ENCODE assay signal across 11 cellular contexts in genomic region chr7:75452494-75452955, GRCh38. TPM values are rescaled to one million over a fixed set of nuclear protein-coding genes. Genes with fewer than 3 reads are reported as not detected.
DNase-seq lines count a peak whose midpoint lies in the region; ATAC-seq, FAIRE-seq and TF ChIP-seq lines count a peak whose summit lies in the region.
"Not testable (repeated sequence)": the region's sequence is repeated elsewhere in the genome, so short reads cannot be mapped to it uniquely, and the experiment has no call there.
"Had no signal": no experiment of that assay in that cellular context is flagged by ENCODE, and none has a peak within 500 bp of the region (broad histone marks: within the 10 kb centered on the region; RNA-seq: fewer than 3 reads in every experiment).

No MANE protein-coding gene starts in this region.

- H2BK20ac ChIP-seq in H1 (ENCODE audit: low read length): not testable (repeated sequence)

- not testable (repeated sequence) for H4K20me1 ChIP-seq in H1 (replicated peaks in 1 of 2; ENCODE audit: control insufficient read depth in 1 of 2, insufficient read depth in 2 of 2, low read length in 2 of 2)

- not testable (repeated sequence) for H3K36me3 ChIP-seq in H1 (ENCODE audit: control insufficient read depth in 2 of 4, insufficient read depth in 4 of 4, low read length in 3 of 4); gastrocnemius medialis

- H3K79me2 ChIP-seq in H1 (ENCODE audit: control insufficient read depth in 1 of 2, insufficient read depth in 2 of 2, low read length in 2 of 2): not testable (repeated sequence)

- intact Hi-C loops in Calu3 (cut with micrococcal nuclease; ENCODE audit: unreplicated experiment); left colon (cut with DNase I, micrococcal nuclease); gastrocnemius medialis (cut with DNase I; ENCODE audit: low total_unique reads): not testable (repeated sequence)

- not testable (repeated sequence) for H3K27ac ChIP-seq in H1 (ENCODE audit: low read depth, low read length); gastrocnemius medialis

- H2BK12ac ChIP-seq in H1 (ENCODE audit: low read depth, low read length): not testable (repeated sequence)

- not testable (repeated sequence) for H3K9ac ChIP-seq in H1 (replicated peaks in 1 of 4; ENCODE audit: extremely low read depth in 1 of 4, low read depth in 3 of 4, low read length in 3 of 4)

- ATAC-seq in GM19043 (IDR thresholded peaks at IDR 0.05; ENCODE audit: low read depth, unreplicated experiment) (peak; percentile 95), HG02588 (IDR thresholded peaks at IDR 0.05; ENCODE audit: unreplicated experiment) (peak; percentile 76), HG03469 (IDR thresholded peaks at IDR 0.05; ENCODE audit: unreplicated experiment) (peak; percentile 82), WTC11 (peak; percentile 85), left colon (peak; percentile 93), gastrocnemius medialis (peak; percentile 68 to 76)

- 59% methylated on average over 3 of the region's 4 CpGs; no CpG with 5 or more reads in 1 of the 2 experiments for WGBS in H1 (ENCODE audit: extremely low coverage in 1 of 2, insufficient coverage in 1 of 2, insufficient read length in 1 of 2, insufficient replicate concordance in 2 of 2, low coverage in 1 of 2, low lambda C conversion rate in 2 of 2, missing lambda C conversion rate in 1 of 2), 2 experiments

- not testable (repeated sequence) for H3K4me3 ChIP-seq in H1 (ENCODE audit: extremely low read depth in 1 of 4, insufficient read depth in 2 of 4, low read depth in 3 of 4, low read length in 4 of 4); gastrocnemius medialis

- H2BK5ac ChIP-seq in H1 (ENCODE audit: low read depth, low read length): not testable (repeated sequence)

- peak; percentile 18 to 28; a peak in 2 of 4 replicates for TF ChIP-seq RAD21 in H1 (IDR thresholded peaks at IDR 0.05 in 1 of 2, conservative IDR thresholded peaks at IDR 0.05 in 1 of 2; ENCODE audit: low read depth in 2 of 2, low read length in 2 of 2)

- not testable (repeated sequence) for H4K91ac ChIP-seq in H1 (replicated peaks; ENCODE audit: insufficient read length, low read length)

- H3K4me1 ChIP-seq in H1 (replicated peaks in 1 of 4; ENCODE audit: control insufficient read depth in 3 of 4, insufficient read depth in 4 of 4, low read length in 3 of 4); gastrocnemius medialis: not testable (repeated sequence)

- not testable (repeated sequence) for H3K9me3 ChIP-seq in H1 (ENCODE audit: insufficient read depth in 2 of 2, low read depth in 1 of 2, low read length in 1 of 2); gastrocnemius medialis

- not testable (repeated sequence) for H3K4me2 ChIP-seq in H1 (ENCODE audit: insufficient read depth in 1 of 2, low read depth in 2 of 2, low read length in 2 of 2)

- not testable (repeated sequence) for TF ChIP-seq EP300 in H1 (IDR thresholded peaks at IDR 0.05; ENCODE audit: borderline replicate concordance in 1 of 2, low read depth in 2 of 2, low read length in 2 of 2)

- H2AFZ ChIP-seq in H1 (ENCODE audit: low read length): not testable (repeated sequence)

- CTCF ChIA-PET in Calu3 (lab: Charles Lee); WTC11 (lab: Charles Lee): not testable (repeated sequence)
- CTCF ChIA-PET in H1 (lab: Charles Lee; ENCODE audit: partially characterized antibody): interaction anchor here (2.0 kb wide), 1 partner anchor 13 kb away, joined by 6 read pairs; no protein-coding TSS in a partner anchor

- H3K56ac ChIP-seq in H1 (replicated peaks; ENCODE audit: insufficient read length, low read depth, low read length): not testable (repeated sequence)

- not testable (repeated sequence) for H2BK15ac ChIP-seq in H1 (ENCODE audit: low read length)

- H3K27me3 ChIP-seq in H1 (replicated peaks in 1 of 4; ENCODE audit: control insufficient read depth in 3 of 4, extremely low read depth in 1 of 4, insufficient read depth in 3 of 4, low read length in 3 of 4); gastrocnemius medialis: not testable (repeated sequence)

- H3K18ac ChIP-seq in H1 (ENCODE audit: extremely low read depth, low read length): not testable (repeated sequence)

- not testable (repeated sequence) for H2BK120ac ChIP-seq in H1 (replicated peaks; ENCODE audit: low read depth, low read length)

- not testable (repeated sequence) for H3K4me1 Mint-ChIP-seq in Calu3 (ENCODE audit: low read depth, unreplicated experiment); WTC11

- H4K8ac ChIP-seq in H1 (ENCODE audit: extremely low read depth, insufficient read depth, low read length): not testable (repeated sequence)

- peak; percentile 22 for TF ChIP-seq CTCF in Calu3 (IDR thresholded peaks at IDR 0.05; ENCODE audit: unreplicated experiment)
- TF ChIP-seq CTCF in WTC11 (IDR thresholded peaks at IDR 0.05): not testable (repeated sequence)
- TF ChIP-seq CTCF in H1 (IDR thresholded peaks at IDR 0.05; ENCODE audit: control extremely low read depth in 1 of 3, insufficient read depth in 1 of 3, low read depth in 1 of 3, low read length in 3 of 3): peak in 1 of 3 experiments; percentile 33; a peak in 1 of 4 replicates
- TF ChIP-seq CTCF in gastrocnemius medialis (IDR thresholded peaks at IDR 0.05 in 4 of 5, conservative IDR thresholded peaks at IDR 0.05 in 1 of 5): peak in 2 of 5 experiments; percentile 34 to 46

- not testable (repeated sequence) for DNase-seq in Calu3; WTC11 (ENCODE audit: low spot score); left colon; gastrocnemius medialis
- DNase-seq in H1 (ENCODE audit: low read depth in 1 of 2, low spot score in 2 of 2): peak in 1 of 2 experiments; percentile 47

- not testable (repeated sequence) for FAIRE-seq in H1 (lab: Jason Lieb, UNC)

- not testable (repeated sequence) for H3K23ac ChIP-seq in H1 (ENCODE audit: insufficient read length)

- H3K27ac Mint-ChIP-seq in Calu3 (ENCODE audit: unreplicated experiment); WTC11: not testable (repeated sequence)

- POLR2A ChIA-PET in WTC11 (lab: Charles Lee); H1 (lab: Charles Lee; ENCODE audit: partially characterized antibody): not testable (repeated sequence)

- BruUV-seq in Calu3 (replicated peaks; lab: Mats Ljungman, UMichigan): not testable (repeated sequence)

- not testable (repeated sequence) for H3K9me3 Mint-ChIP-seq in Calu3 (ENCODE audit: low read depth, unreplicated experiment); WTC11

- not testable (repeated sequence) for H3K27me3 Mint-ChIP-seq in Calu3 (ENCODE audit: unreplicated experiment); WTC11 (ENCODE audit: low read depth)

- not testable (repeated sequence) for H3K4ac ChIP-seq in H1 (replicated peaks; ENCODE audit: insufficient read length, low read depth, low read length)

- H3K79me1 ChIP-seq in H1 (ENCODE audit: low read depth, low read length): not testable (repeated sequence)

- not testable (repeated sequence) for H3K36me3 Mint-ChIP-seq in Calu3 (ENCODE audit: insufficient read depth, unreplicated experiment); WTC11

- TF ChIP-seq POLR2A in H1 (IDR thresholded peaks at IDR 0.05; ENCODE audit: control extremely low read depth in 1 of 2, low read depth in 2 of 2, low read length in 2 of 2); gastrocnemius medialis (IDR thresholded peaks at IDR 0.05): not testable (repeated sequence)

- H3K14ac ChIP-seq in H1 (ENCODE audit: insufficient read length): not testable (repeated sequence)

- not testable (repeated sequence) for H4K5ac ChIP-seq in H1 (ENCODE audit: insufficient read length, low read depth, low read length)

- H3K4me3 Mint-ChIP-seq in Calu3 (ENCODE audit: low read depth, unreplicated experiment); WTC11: not testable (repeated sequence)

- in situ Hi-C loops in gastrocnemius medialis (cut with MboI; ENCODE audit: low sequenced_read_pairs in 4 of 4): not testable (repeated sequence)

- H2AK5ac ChIP-seq in H1 (ENCODE audit: low read depth, low read length): not testable (repeated sequence)

- H3K23me2 ChIP-seq in H1 (ENCODE audit: low read depth, low read length): not testable (repeated sequence)

RNA-seq across cellular contexts. Expression of gene POM121C, which starts 33.6 kb away (rescaled TPM):
- total RNA-seq in Calu3 (2022) (29.6 and 33.7 TPM in 2 replicates), WTC11 (2021) (52.7 to 54.7 TPM (median 53.8 TPM) in 3 replicates), left colon (10 to 100 TPM; 25.7 to 35.9 TPM), gastrocnemius medialis (1 to 10 TPM; 6.6 to 7.9 (median 7.4) TPM)
- total RNA-seq in H1 (2021; fragmentation: NEBNext Ultra II Directional; extraction: Animal tissue kit (Norgen Biotek cat#: 25700)): 56.8 and 58.0 TPM in 2 replicates
- polyA plus RNA-seq in H1 (2011; rRNA removed): 16.5 and 21.1 TPM in 2 replicates
- 9.8 TPM for polyA plus RNA-seq in H1 (2011; cell fraction: cytosol; rRNA removed)
- 25.6 TPM for polyA plus RNA-seq in H1 (2011; cell fraction: nucleus; rRNA removed)
- polyA plus RNA-seq in H1 (2012, experiment 1 of 2): 41.5 to 55.3 TPM (median 53.1 TPM) in 4 replicates
- polyA plus RNA-seq in H1 (2012, experiment 2 of 2): 31.0 TPM
- polyA plus RNA-seq in H1 (2013, experiment 1 of 2): 48.3 TPM
- polyA plus RNA-seq in H1 (2013, experiment 2 of 2): 55.3 TPM
- polyA minus RNA-seq in H1 (2011; rRNA and poly(A)+ RNA removed): 35.7 and 36.2 TPM in 2 replicates
- 18.9 TPM for polyA minus RNA-seq in H1 (2011; cell fraction: cytosol; rRNA and poly(A)+ RNA removed)
- polyA minus RNA-seq in H1 (2011; cell fraction: nucleus; rRNA and poly(A)+ RNA removed): 19.5 TPM

RNA-seq across cellular contexts. Expression of gene SPDYE5, which starts 39.6 kb away (rescaled TPM):
- total RNA-seq in Calu3 (2022): not detected in 2 replicates
- total RNA-seq in WTC11 (2021): not detected in 3 replicates
- not detected in 2 replicates for total RNA-seq in H1 (2021; fragmentation: NEBNext Ultra II Directional; extraction: Animal tissue kit (Norgen Biotek cat#: 25700))
- polyA plus RNA-seq in H1 (2011; rRNA removed): not detected in 2 replicates
- not detected for polyA plus RNA-seq in H1 (2011; cell fraction: cytosol; rRNA removed)
- not detected for polyA plus RNA-seq in H1 (2011; cell fraction: nucleus; rRNA removed)
- 0.77 to 1.3 TPM (median 1.0 TPM) in 4 replicates for polyA plus RNA-seq in H1 (2012, experiment 1 of 2)
- polyA plus RNA-seq in H1 (2012, experiment 2 of 2): 0.24 TPM
- polyA plus RNA-seq in H1 (2013, experiment 1 of 2): not detected
- not detected for polyA plus RNA-seq in H1 (2013, experiment 2 of 2)
- not detected in 2 replicates for polyA minus RNA-seq in H1 (2011; rRNA and poly(A)+ RNA removed)
- polyA minus RNA-seq in H1 (2011; cell fraction: cytosol; rRNA and poly(A)+ RNA removed): not detected
- not detected for polyA minus RNA-seq in H1 (2011; cell fraction: nucleus; rRNA and poly(A)+ RNA removed)
- total RNA-seq in left colon: not detected
- not detected for total RNA-seq in gastrocnemius medialis
- total RNA-seq: activated CD4-positive, alpha-beta memory T cell treated with anti-CD3 and anti-CD28 coated beads, Interleukin-2, amount 10 ng/mL, durations not matched to agents 7 days and 5 days; T-helper 1 cell treated with Interleukin-12 subunit alpha and Interleukin-12 subunit beta and Interleukin-4 antibody, amounts not matched to agents 30 ng/mL and 1 ng/mL, for 36 hours had no signal
- polyA plus RNA-seq: stomach had no signal

RNA-seq across cellular contexts. Expression of gene TRIM73, which starts 57.1 kb away (rescaled TPM):
- 1.7 and 2.1 TPM in 2 replicates for total RNA-seq in Calu3 (2022)
- total RNA-seq in WTC11 (2021): 2.0 to 3.0 TPM (median 2.3 TPM) in 3 replicates
- 0.90 and 1.0 TPM in 2 replicates for total RNA-seq in H1 (2021; fragmentation: NEBNext Ultra II Directional; extraction: Animal tissue kit (Norgen Biotek cat#: 25700))
- 0.64 and 0.73 TPM in 2 replicates for polyA plus RNA-seq in H1 (2011; rRNA removed)
- polyA plus RNA-seq in H1 (2011; cell fraction: cytosol; rRNA removed): 0.85 TPM
- 4.0 TPM for polyA plus RNA-seq in H1 (2011; cell fraction: nucleus; rRNA removed)
- 0.55 to 2.1 TPM (median 1.8 TPM) in 4 replicates for polyA plus RNA-seq in H1 (2012, experiment 1 of 2)
- polyA plus RNA-seq in H1 (2012, experiment 2 of 2): 0.28 TPM
- 0.55 TPM for polyA plus RNA-seq in H1 (2013, experiment 1 of 2)
- 0.74 TPM for polyA plus RNA-seq in H1 (2013, experiment 2 of 2)
- 0.32 and 0.44 TPM in 2 replicates for polyA minus RNA-seq in H1 (2011; rRNA and poly(A)+ RNA removed)
- polyA minus RNA-seq in H1 (2011; cell fraction: cytosol; rRNA and poly(A)+ RNA removed): 0.59 TPM
- polyA minus RNA-seq in H1 (2011; cell fraction: nucleus; rRNA and poly(A)+ RNA removed): 4.6 TPM
- 1 to 10 TPM; 4.2 to 6.4 TPM for total RNA-seq in left colon
- 1 to 10 TPM in 1 of 4 donors, under 1 TPM in 3; 0.04 to 1.1 (median 0.33) TPM for total RNA-seq in gastrocnemius medialis
